17 cellular contexts compared by ENCODE assay signal in the genomic region with DNA sequence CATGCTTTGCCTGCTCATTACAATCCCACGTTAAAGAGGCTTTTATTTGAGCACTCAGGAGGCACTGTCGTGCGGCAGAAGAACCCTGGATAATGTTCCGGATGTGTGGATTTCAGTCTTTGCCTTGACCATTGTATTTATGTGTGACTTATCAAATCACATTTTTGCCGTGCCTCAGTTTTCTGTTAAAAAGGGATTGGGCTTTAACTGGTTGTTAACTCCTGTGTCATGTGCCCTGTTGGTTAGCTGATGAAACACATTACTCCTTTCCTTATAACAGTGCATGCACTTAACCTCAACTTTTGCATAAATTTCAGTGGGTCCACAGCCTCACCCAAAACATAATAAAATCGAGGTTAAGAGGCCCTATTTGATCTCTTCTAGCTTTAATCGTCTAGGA. TPM values are rescaled to one million over a fixed set of nuclear protein-coding genes. Genes with fewer than 3 reads are reported as not detected.
DNase-seq lines count a peak whose midpoint lies in the region; ATAC-seq and TF ChIP-seq lines count a peak whose summit lies in the region.
"Had no signal": no experiment of that assay in that cellular context is flagged by ENCODE, and none has a peak within 500 bp of the region (broad histone marks: within the 10 kb centered on the region; RNA-seq: fewer than 3 reads in every experiment).

No MANE protein-coding gene starts in this region.

- H3K36me3 ChIP-seq in upper lobe of right lung, result no peaks in the 10 kb centered on the region
- H3K36me3 ChIP-seq: heart right ventricle, left ventricle myocardium inferior, suprapubic skin had no signal

- no peaks in the 10 kb centered on the region for H3K27me3 ChIP-seq in upper lobe of right lung
- H3K27me3 ChIP-seq: heart right ventricle, suprapubic skin had no signal

- TF ChIP-seq CTCF in upper lobe of right lung (IDR thresholded peaks at IDR 0.05), result no peak
- TF ChIP-seq CTCF in type B pancreatic cell (conservative IDR thresholded peaks at IDR 0.05), result no peak

- ATAC-seq in GM19035 (IDR thresholded peaks at IDR 0.05; ENCODE audit: unreplicated experiment), result peak; percentile 70
- peak; percentile 63 for ATAC-seq in GM21825 (IDR thresholded peaks at IDR 0.05; ENCODE audit: unreplicated experiment)
- peak; percentile 55 for ATAC-seq in HG03442 (IDR thresholded peaks at IDR 0.05; ENCODE audit: unreplicated experiment)
- ATAC-seq in upper lobe of right lung, result no peak
- ATAC-seq: heart right ventricle, T-cell had no signal

- no peaks in the 10 kb centered on the region for H3K27me3 Mint-ChIP-seq in type B pancreatic cell
- H3K27me3 Mint-ChIP-seq: CD4-positive, alpha-beta T cell; T-cell had no signal

- H3K4me1 ChIP-seq in upper lobe of right lung, result no peaks in the 10 kb centered on the region
- H3K4me1 ChIP-seq: left ventricle myocardium inferior, suprapubic skin had no signal

- no peaks in the 10 kb centered on the region for H3K9me3 ChIP-seq in upper lobe of right lung
- H3K9me3 ChIP-seq: heart right ventricle, left ventricle myocardium inferior, suprapubic skin had no signal

- H3K36me3 Mint-ChIP-seq in type B pancreatic cell, result no peaks in the 10 kb centered on the region
- H3K36me3 Mint-ChIP-seq: T-cell had no signal

- no peaks in the 10 kb centered on the region for H3K9me3 Mint-ChIP-seq in type B pancreatic cell
- H3K9me3 Mint-ChIP-seq: CD4-positive, alpha-beta T cell; T-cell had no signal

- no peak overlapping the region for H3K4me3 ChIP-seq in upper lobe of right lung
- H3K4me3 ChIP-seq: heart right ventricle, left ventricle myocardium inferior, suprapubic skin had no signal

- H3K27ac Mint-ChIP-seq in type B pancreatic cell, result no peak overlapping the region
- H3K27ac Mint-ChIP-seq: CD4-positive, alpha-beta T cell; T-cell had no signal

- H3K27ac ChIP-seq in upper lobe of right lung, result no peak overlapping the region
- H3K27ac ChIP-seq: heart right ventricle, left ventricle myocardium inferior, suprapubic skin had no signal

- peak; percentile 77 for DNase-seq in renal cortical epithelial cell (ENCODE audit: low read depth)
- no peak for DNase-seq in upper lobe of right lung
- DNase-seq in type B pancreatic cell (ENCODE audit: extremely low spot score, unreplicated experiment), result no peak
- no peak for DNase-seq in DMS79 (lab: John Stamatoyannopoulos, UW)
- DNase-seq: activated CD4-positive, alpha-beta T cell treated with anti-CD3 and anti-CD28 coated beads, Interleukin-2, amount 50 U/mL, for 1 hour; activated gamma-delta T cell treated with Interleukin-2 at 50 U/mL for 16 hours; CD4-positive, alpha-beta T cell; central memory CD4-positive, alpha-beta T cell; erythroblast; heart right ventricle; left ventricle myocardium inferior; NCI-H2081 treated with DMSO at 0.1 percent for 48 hours; T-cell had no signal

- no peak overlapping the region for H3K4me3 Mint-ChIP-seq in type B pancreatic cell
- H3K4me3 Mint-ChIP-seq: CD4-positive, alpha-beta T cell; T-cell had no signal

- H3K4me1 Mint-ChIP-seq in type B pancreatic cell (ENCODE audit: unreplicated experiment), result peaks cover 10% of the 10 kb centered on the region
- H3K4me1 Mint-ChIP-seq: T-cell had no signal

- intact Hi-C loops in upper lobe of right lung (cut with DNase I), result no loop called here

RNA-seq across cellular contexts. Expression of a gene that starts 52.7 kb away (rescaled TPM):
- 37.4 and 45.8 TPM in 2 replicates for total RNA-seq in renal cortical epithelial cell
- total RNA-seq in upper lobe of right lung, result 38.6 TPM
- total RNA-seq in type B pancreatic cell (ENCODE audit: low replicate concordance), result 32.9 and 39.7 TPM in 2 replicates
